ENCODE assay signal across 11 cellular contexts in the genomic region with DNA sequence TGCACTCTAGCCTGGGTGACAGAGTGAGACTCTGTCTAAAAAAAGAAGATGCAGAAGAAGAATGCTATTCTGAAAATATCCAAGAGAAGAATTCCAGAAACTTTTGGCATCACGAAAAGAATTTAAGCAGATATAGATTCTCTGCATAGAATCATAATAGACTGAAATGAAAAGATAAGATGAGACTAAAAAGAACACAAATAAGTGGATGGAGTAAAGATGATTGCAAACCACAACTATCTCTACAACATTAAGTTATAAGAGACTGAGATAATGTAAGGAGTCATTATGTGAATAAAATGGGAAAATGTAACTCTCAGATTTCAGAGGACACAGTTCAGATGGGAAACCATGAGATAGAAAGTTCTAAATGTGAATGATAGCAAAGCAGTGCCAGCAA.
"Had no signal": no experiment of that assay in that cellular context is flagged by ENCODE, and none has a peak within 500 bp of the region (broad histone marks: within the 10 kb centered on the region; RNA-seq: fewer than 3 reads in every experiment).

No MANE protein-coding gene starts in this region.

- H3K9ac ChIP-seq: GM23248, KMS-11 had no signal

- H3K4me3 ChIP-seq: GM23248, HAP-1 had no signal

- H2AFZ ChIP-seq: GM23248 had no signal

- FAIRE-seq: HepG2 had no signal

- H3K36me3 ChIP-seq: HAP-1 had no signal

- H3K9me3 Mint-ChIP-seq: HFFc6 had no signal

- H3K4me2 ChIP-seq: KMS-11 had no signal

- H3K27ac ChIP-seq: GM23248, HL-60, KMS-11 had no signal

- H3K36me3 Mint-ChIP-seq: IgD-negative memory B cell had no signal

- DNase-seq: GM23248, GOT3, H7, HFFc6, KBM-7 had no signal

- ATAC-seq: HCT116, HepG2 had no signal

- H3K4me1 Mint-ChIP-seq: IgD-negative memory B cell had no signal

- H3K4me1 ChIP-seq: HAP-1 had no signal

- H3K4me3 Mint-ChIP-seq: HFFc6, IgD-negative memory B cell had no signal

- H3K27ac Mint-ChIP-seq: HFFc6, IgD-negative memory B cell had no signal

- H3K9me3 ChIP-seq: HAP-1 had no signal
